Comparison of ENCODE assay signal across 37 cellular contexts in genomic region chr13:95007322-95007721, GRCh38.
"Had no signal": no experiment of that assay in that cellular context is flagged by ENCODE, and none has a peak within 500 bp of the region (broad histone marks: within the 10 kb centered on the region; RNA-seq: fewer than 3 reads in every experiment).

No MANE protein-coding gene starts in this region.

- ATAC-seq: activated CD8-positive, alpha-beta memory T cell treated with anti-CD3 and anti-CD28 coated beads, Interleukin-2, amount 10 ng/mL, durations not matched to agents 7 days and 5 days; activated CD8-positive, alpha-beta T cell treated with anti-CD3 and anti-CD28 coated beads, Interleukin-2, amount 10 ng/mL, durations not matched to agents 7 days and 5 days; activated naive CD8-positive, alpha-beta T cell treated with anti-CD3 and anti-CD28 coated beads, Interleukin-2, amount 50 U/mL, for 24 hours; WTC11 had no signal

- H3K36me3 Mint-ChIP-seq: activated CD8-positive, alpha-beta memory T cell treated with anti-CD3 and anti-CD28 coated beads, Interleukin-2, amount 10 ng/mL, durations not matched to agents 7 days and 5 days; activated naive CD4-positive, alpha-beta T cell treated with anti-CD3 and anti-CD28 coated beads, Interleukin-2, amount 10 ng/mL, durations not matched to agents 7 days and 5 days; activated naive CD4-positive, alpha-beta T cell treated with anti-CD3 and anti-CD28 coated beads, Interleukin-2, amount 50 U/mL, for 24 hours; activated naive CD8-positive, alpha-beta T cell; activated naive CD8-positive, alpha-beta T cell treated with anti-CD3 and anti-CD28 coated beads, Interleukin-2, amount 10 ng/mL, durations not matched to agents 7 days and 5 days; brain; WTC11 had no signal

- H3K36me3 ChIP-seq: ascending aorta, cardiac muscle cell had no signal

- H3K4me3 Mint-ChIP-seq: activated CD4-positive, alpha-beta memory T cell treated with anti-CD3 and anti-CD28 coated beads, Interleukin-2, amount 10 ng/mL, durations not matched to agents 7 days and 5 days; activated CD4-positive, alpha-beta T cell treated with anti-CD3 and anti-CD28 coated beads, Interleukin-2, amount 10 ng/mL, durations not matched to agents 24 days and 14 days; activated CD8-positive, alpha-beta memory T cell treated with anti-CD3 and anti-CD28 coated beads, Interleukin-2, amount 10 ng/mL, durations not matched to agents 7 days and 5 days; activated CD8-positive, alpha-beta T cell treated with anti-CD3 and anti-CD28 coated beads, Interleukin-2, amount 10 ng/mL, durations not matched to agents 7 days and 5 days; activated naive CD4-positive, alpha-beta T cell treated with anti-CD3 and anti-CD28 coated beads, Interleukin-2, amount 10 ng/mL, durations not matched to agents 7 days and 5 days; activated naive CD4-positive, alpha-beta T cell treated with anti-CD3 and anti-CD28 coated beads, Interleukin-2, amount 50 U/mL, for 24 hours; activated naive CD8-positive, alpha-beta T cell; activated naive CD8-positive, alpha-beta T cell treated with anti-CD3 and anti-CD28 coated beads, Interleukin-2, amount 10 ng/mL, durations not matched to agents 7 days and 5 days; activated naive CD8-positive, alpha-beta T cell treated with anti-CD3 and anti-CD28 coated beads, Interleukin-2, amount 50 U/mL, for 24 hours; activated T-cell treated with anti-CD3 and anti-CD28 coated beads, Interleukin-2, amount 50 U/mL, for 24 hours; brain; central memory CD8-positive, alpha-beta T cell; T-helper 1 cell treated with Interleukin-12 subunit alpha and Interleukin-12 subunit beta and Interleukin-4 antibody, amounts not matched to agents 30 μg/mL and 1 μg/mL, for 36 hours; T-helper 2 cell treated with Interferon-gamma antibody and Interleukin-4, amounts not matched to agents 5 μg/mL and 100 μg/mL, for 36 hours; WTC11 had no signal

- H3K4me3 ChIP-seq: ascending aorta, cardiac muscle cell had no signal

- DNase-seq: activated CD4-positive, alpha-beta memory T cell treated with anti-CD3 and anti-CD28 coated beads, Interleukin-2, amount 10 ng/mL, durations not matched to agents 7 days and 5 days; activated CD4-positive, alpha-beta T cell treated with anti-CD3 and anti-CD28 coated beads for 4 hours; activated CD4-positive, alpha-beta T cell treated with anti-CD3 and anti-CD28 coated beads, Interleukin-2, amount 10 ng/mL, durations not matched to agents 24 days and 14 days; activated CD4-positive, alpha-beta T cell treated with anti-CD3 and anti-CD28 coated beads, Interleukin-2, amount 50 U/mL, for 1 hour; activated CD4-positive, alpha-beta T cell treated with anti-CD3 and anti-CD28 coated beads, Interleukin-2, amount 50 U/mL, for 4 hours; activated CD4-positive, CD25-positive, alpha-beta regulatory T cell; activated CD4-positive, CD25-positive, alpha-beta regulatory T cell treated with anti-CD3 and anti-CD28 coated beads, Interleukin-2, amount 50 U/mL, for 72 hours; activated CD8-positive, alpha-beta memory T cell treated with anti-CD3 and anti-CD28 coated beads for 24 hours; activated CD8-positive, alpha-beta memory T cell treated with anti-CD3 and anti-CD28 coated beads, Interleukin-2, amount 10 ng/mL, durations not matched to agents 7 days and 5 days; activated CD8-positive, alpha-beta memory T cell treated with anti-CD3 and anti-CD28 coated beads, Interleukin-2, amount 50 U/mL, for 48 hours; activated CD8-positive, alpha-beta T cell treated with anti-CD3 and anti-CD28 coated beads, Interleukin-2, amount 10 ng/mL, durations not matched to agents 7 days and 5 days; activated effector memory CD4-positive, alpha-beta T cell treated with Interleukin-2 at 50 U/mL for 16 hours; activated gamma-delta T cell; activated naive CD4-positive, alpha-beta T cell treated with anti-CD3 and anti-CD28 coated beads, Interleukin-2, amount 10 ng/mL, durations not matched to agents 7 days and 5 days; activated naive CD4-positive, alpha-beta T cell treated with Interleukin-2 at 50 U/mL for 16 hours; activated naive CD8-positive, alpha-beta T cell treated with anti-CD3 and anti-CD28 coated beads, Interleukin-2, amount 10 ng/mL, durations not matched to agents 7 days and 5 days; activated naive CD8-positive, alpha-beta T cell treated with anti-CD3 and anti-CD28 coated beads, Interleukin-2, amount 50 U/mL, for 24 hours; activated T-cell treated with anti-CD3 and anti-CD28 coated beads, Interleukin-2, amount 50 U/mL, for 24 hours; activated T-cell treated with anti-CD3 and anti-CD28 coated beads, Interleukin-2, amount 50 U/mL, for 48 hours; amygdala; anterior cingulate cortex; caudate nucleus; cerebellar nuclear complex; T-helper 1 cell; T-helper 2 cell; T-helper 9 cell had no signal

- H3K9me3 ChIP-seq: ascending aorta had no signal

- H3K4me1 Mint-ChIP-seq: activated CD4-positive, alpha-beta memory T cell treated with anti-CD3 and anti-CD28 coated beads, Interleukin-2, amount 10 ng/mL, durations not matched to agents 7 days and 5 days; activated CD4-positive, alpha-beta T cell treated with anti-CD3 and anti-CD28 coated beads, Interleukin-2, amount 10 ng/mL, durations not matched to agents 24 days and 14 days; activated CD8-positive, alpha-beta memory T cell treated with anti-CD3 and anti-CD28 coated beads, Interleukin-2, amount 10 ng/mL, durations not matched to agents 7 days and 5 days; activated naive CD4-positive, alpha-beta T cell treated with anti-CD3 and anti-CD28 coated beads, Interleukin-2, amount 10 ng/mL, durations not matched to agents 7 days and 5 days; activated naive CD4-positive, alpha-beta T cell treated with anti-CD3 and anti-CD28 coated beads, Interleukin-2, amount 50 U/mL, for 24 hours; activated naive CD8-positive, alpha-beta T cell treated with anti-CD3 and anti-CD28 coated beads, Interleukin-2, amount 10 ng/mL, durations not matched to agents 7 days and 5 days; activated naive CD8-positive, alpha-beta T cell treated with anti-CD3 and anti-CD28 coated beads, Interleukin-2, amount 50 U/mL, for 24 hours; central memory CD8-positive, alpha-beta T cell had no signal

- H3K9me3 Mint-ChIP-seq: activated CD4-positive, alpha-beta memory T cell treated with anti-CD3 and anti-CD28 coated beads, Interleukin-2, amount 10 ng/mL, durations not matched to agents 7 days and 5 days; activated CD4-positive, alpha-beta T cell treated with anti-CD3 and anti-CD28 coated beads, Interleukin-2, amount 10 ng/mL, durations not matched to agents 24 days and 14 days; activated naive CD4-positive, alpha-beta T cell treated with anti-CD3 and anti-CD28 coated beads, Interleukin-2, amount 10 ng/mL, durations not matched to agents 7 days and 5 days; activated naive CD4-positive, alpha-beta T cell treated with anti-CD3 and anti-CD28 coated beads, Interleukin-2, amount 50 U/mL, for 24 hours; activated naive CD8-positive, alpha-beta T cell treated with anti-CD3 and anti-CD28 coated beads, Interleukin-2, amount 10 ng/mL, durations not matched to agents 7 days and 5 days; activated naive CD8-positive, alpha-beta T cell treated with anti-CD3 and anti-CD28 coated beads, Interleukin-2, amount 50 U/mL, for 24 hours; activated T-cell treated with anti-CD3 and anti-CD28 coated beads, Interleukin-2, amount 50 U/mL, for 24 hours; activated T-helper 2 cell treated with anti-CD3 and anti-CD28 coated beads, Interferon-gamma antibody, Interleukin-2, Interleukin-4, amounts not matched to agents 10 μg/mL and 5 μg/mL and 100 μg/mL, durations not matched to agents 14 hours and 24 hours and 36 hours; brain; central memory CD8-positive, alpha-beta T cell; T-helper 1 cell treated with Interleukin-12 subunit alpha and Interleukin-12 subunit beta and Interleukin-4 antibody, amounts not matched to agents 30 μg/mL and 1 μg/mL, for 36 hours; T-helper 2 cell treated with Interferon-gamma antibody and Interleukin-4, amounts not matched to agents 5 μg/mL and 100 μg/mL, for 36 hours; WTC11 had no signal

- H3K27ac Mint-ChIP-seq: activated CD4-positive, alpha-beta memory T cell treated with anti-CD3 and anti-CD28 coated beads, Interleukin-2, amount 10 ng/mL, durations not matched to agents 7 days and 5 days; activated CD4-positive, alpha-beta T cell treated with anti-CD3 and anti-CD28 coated beads, Interleukin-2, amount 10 ng/mL, durations not matched to agents 24 days and 14 days; activated CD8-positive, alpha-beta memory T cell treated with anti-CD3 and anti-CD28 coated beads, Interleukin-2, amount 10 ng/mL, durations not matched to agents 7 days and 5 days; activated CD8-positive, alpha-beta T cell treated with anti-CD3 and anti-CD28 coated beads, Interleukin-2, amount 10 ng/mL, durations not matched to agents 7 days and 5 days; activated naive CD4-positive, alpha-beta T cell treated with anti-CD3 and anti-CD28 coated beads, Interleukin-2, amount 10 ng/mL, durations not matched to agents 7 days and 5 days; activated naive CD4-positive, alpha-beta T cell treated with anti-CD3 and anti-CD28 coated beads, Interleukin-2, amount 50 U/mL, for 24 hours; activated naive CD8-positive, alpha-beta T cell; activated naive CD8-positive, alpha-beta T cell treated with anti-CD3 and anti-CD28 coated beads, Interleukin-2, amount 10 ng/mL, durations not matched to agents 7 days and 5 days; activated naive CD8-positive, alpha-beta T cell treated with anti-CD3 and anti-CD28 coated beads, Interleukin-2, amount 50 U/mL, for 24 hours; activated T-cell treated with anti-CD3 and anti-CD28 coated beads, Interleukin-2, amount 50 U/mL, for 24 hours; activated T-helper 2 cell treated with anti-CD3 and anti-CD28 coated beads, Interferon-gamma antibody, Interleukin-2, Interleukin-4, amounts not matched to agents 10 μg/mL and 5 μg/mL and 100 μg/mL, durations not matched to agents 14 hours and 24 hours and 36 hours; brain; T-helper 1 cell treated with Interleukin-12 subunit alpha and Interleukin-12 subunit beta and Interleukin-4 antibody, amounts not matched to agents 30 μg/mL and 1 μg/mL, for 36 hours; T-helper 2 cell treated with Interferon-gamma antibody and Interleukin-4, amounts not matched to agents 5 μg/mL and 100 μg/mL, for 36 hours; WTC11 had no signal

- H3K27ac ChIP-seq: ascending aorta, cardiac muscle cell, VCaP had no signal
